ENCODE assay signal across 1 cellular context in the genomic region with DNA sequence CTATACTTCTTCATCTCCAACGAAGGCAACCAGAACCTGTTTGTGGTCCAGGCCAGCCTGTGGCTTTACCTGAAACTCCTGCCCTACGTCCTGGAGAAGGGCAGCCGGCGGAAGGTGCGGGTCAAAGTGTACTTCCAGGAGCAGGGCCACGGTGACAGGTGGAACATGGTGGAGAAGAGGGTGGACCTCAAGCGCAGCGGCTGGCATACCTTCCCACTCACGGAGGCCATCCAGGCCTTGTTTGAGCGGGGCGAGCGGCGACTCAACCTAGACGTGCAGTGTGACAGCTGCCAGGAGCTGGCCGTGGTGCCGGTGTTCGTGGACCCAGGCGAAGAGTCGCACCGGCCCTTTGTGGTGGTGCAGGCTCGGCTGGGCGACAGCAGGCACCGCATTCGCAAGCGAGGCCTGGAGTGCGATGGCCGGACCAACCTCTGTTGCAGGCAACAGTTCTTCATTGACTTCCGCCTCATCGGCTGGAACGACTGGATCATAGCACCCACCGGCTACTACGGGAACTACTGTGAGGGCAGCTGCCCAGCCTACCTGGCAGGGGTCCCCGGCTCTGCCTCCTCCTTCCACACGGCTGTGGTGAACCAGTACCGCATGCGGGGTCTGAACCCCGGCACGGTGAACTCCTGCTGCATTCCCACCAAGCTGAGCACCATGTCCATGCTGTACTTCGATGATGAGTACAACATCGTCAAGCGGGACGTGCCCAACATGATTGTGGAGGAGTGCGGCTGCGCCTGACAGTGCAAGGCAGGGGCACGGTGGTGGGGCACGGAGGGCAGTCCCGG.
TF ChIP-seq lines count a peak whose summit lies in the region.

No MANE protein-coding gene starts in this region.

TF ChIP-seq in HepG2, 621 proteins besides CTCF, POLR2A, EP300 and RAD21:
- TF ChIP-seq GTF3A (CRISPR knock-in tag; conservative IDR thresholded peaks at IDR 0.05) (0 out of 2 replicates have a peak, but pooled peaks have one; percentile 44), HOXA9 (CRISPR knock-in tag; IDR thresholded peaks at IDR 0.05; ENCODE audit: borderline replicate concordance) (0 out of 2 replicates have a peak, but pooled peaks have one; percentile 29), CEBPB (IDR thresholded peaks at IDR 0.05; ENCODE audit: borderline replicate concordance, low read depth, low read length) (no peak), MTA1 (CRISPR knock-in tag; IDR thresholded peaks at IDR 0.05; ENCODE audit: borderline replicate concordance) (peak; percentile 50; the same call in 1 of the 2 replicates), DNMT1 (CRISPR knock-in tag; IDR thresholded peaks at IDR 0.05) (0 out of 2 replicates have a peak, but pooled peaks have one; percentile 11), REST (IDR thresholded peaks at IDR 0.05; ENCODE audit: borderline replicate concordance in 1 of 2, low read depth in 1 of 2, low read length in 2 of 2) (peak; percentile 25 to 52; a peak in 3 of 4 replicates)
- TF ChIP-seq, protein P1, sequence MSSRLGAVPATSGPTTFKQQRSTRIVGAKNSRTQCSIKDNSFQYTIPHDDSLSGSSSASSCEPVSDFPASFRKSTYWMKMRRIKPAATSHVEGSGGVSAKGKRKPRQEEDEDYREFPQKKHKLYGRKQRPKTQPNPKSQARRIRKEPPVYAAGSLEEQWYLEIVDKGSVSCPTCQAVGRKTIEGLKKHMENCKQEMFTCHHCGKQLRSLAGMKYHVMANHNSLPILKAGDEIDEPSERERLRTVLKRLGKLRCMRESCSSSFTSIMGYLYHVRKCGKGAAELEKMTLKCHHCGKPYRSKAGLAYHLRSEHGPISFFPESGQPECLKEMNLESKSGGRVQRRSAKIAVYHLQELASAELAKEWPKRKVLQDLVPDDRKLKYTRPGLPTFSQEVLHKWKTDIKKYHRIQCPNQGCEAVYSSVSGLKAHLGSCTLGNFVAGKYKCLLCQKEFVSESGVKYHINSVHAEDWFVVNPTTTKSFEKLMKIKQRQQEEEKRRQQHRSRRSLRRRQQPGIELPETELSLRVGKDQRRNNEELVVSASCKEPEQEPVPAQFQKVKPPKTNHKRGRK (CRISPR knock-in tag; IDR thresholded peaks at IDR 0.05), result no peak
